In the genomic region with DNA sequence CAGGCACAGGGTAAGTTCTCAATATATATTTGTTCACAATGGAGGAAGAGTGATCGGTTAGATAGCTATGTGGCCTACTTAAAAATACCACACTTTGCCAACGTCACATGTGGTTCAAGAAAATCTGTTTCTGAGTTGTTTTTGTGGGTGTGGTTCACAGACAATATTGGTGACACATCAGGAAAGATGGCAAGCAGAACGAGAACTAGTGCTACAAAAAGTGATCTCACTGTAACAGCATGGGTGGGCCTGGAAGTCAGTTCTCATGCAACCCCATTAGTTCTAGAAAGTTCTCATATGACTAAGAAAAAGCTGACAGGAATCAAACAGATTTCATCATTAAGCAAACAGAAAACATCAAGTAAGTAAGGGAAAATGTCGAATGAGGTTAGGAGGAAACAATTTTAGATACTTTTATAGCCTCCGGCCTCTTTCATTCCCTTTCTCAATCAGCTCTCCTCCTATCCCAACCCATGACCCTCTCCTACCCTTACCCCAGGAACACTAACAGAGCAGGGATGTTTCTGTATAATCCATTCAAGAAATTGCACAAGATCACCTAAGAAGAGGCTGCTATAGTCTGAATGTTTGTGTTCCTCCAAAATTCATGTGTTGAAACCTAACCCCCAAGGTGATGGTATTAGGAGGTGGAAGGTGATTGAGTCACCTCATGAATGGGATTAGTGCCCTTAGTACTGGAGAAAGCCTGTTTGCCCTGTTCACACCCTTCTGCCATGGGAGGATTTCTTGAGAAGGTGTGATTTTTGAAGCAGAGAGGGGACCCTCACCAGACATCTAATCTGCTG, we compare ENCODE assay signal across 9 cellular contexts.
DNase-seq lines count a peak whose midpoint lies in the region; ATAC-seq and TF ChIP-seq lines count a peak whose summit lies in the region.
"Had no signal": no experiment of that assay in that cellular context is flagged by ENCODE, and none has a peak within 500 bp of the region (broad histone marks: within the 10 kb centered on the region; RNA-seq: fewer than 3 reads in every experiment).

No MANE protein-coding gene starts in this region.

- TF ChIP-seq CTCF in fibroblast of mammary gland (conservative IDR thresholded peaks at IDR 0.05; ENCODE audit: control insufficient read depth, insufficient read depth, low read depth, low read length) (no peak), retinal pigment epithelial cell (conservative IDR thresholded peaks at IDR 0.05; ENCODE audit: low read depth, low read length) (no peak)

- peak; percentile 21; the same call in 2 of the 3 replicates for ATAC-seq in SK-N-SH treated with all-trans-retinoic acid at 6 μM for 48 hours
- ATAC-seq in HG03097 (IDR thresholded peaks at IDR 0.05; ENCODE audit: low FRiP score, unreplicated experiment) = no peak
- ATAC-seq in HG03342 (IDR thresholded peaks at IDR 0.05; ENCODE audit: unreplicated experiment) = no peak

- peak; percentile 82 for DNase-seq in GM03348 (ENCODE audit: low spot score)
- peak; percentile 100 for DNase-seq in fibroblast of mammary gland (ENCODE audit: low read depth)
- peak; percentile 73 for DNase-seq in retinal pigment epithelial cell (ENCODE audit: low read depth)
- DNase-seq in anterior cingulate cortex (lab: John Stamatoyannopoulos, UW) = no peak
- no peak for DNase-seq in activated CD8-positive, alpha-beta memory T cell treated with anti-CD3 and anti-CD28 coated beads for 24 hours
- DNase-seq: activated naive CD4-positive, alpha-beta T cell treated with anti-CD3 and anti-CD28 coated beads, Interleukin-2, amount 50 U/mL, for 16 hours had no signal

- H3K4me3 ChIP-seq in fibroblast of mammary gland (ENCODE audit: control insufficient read depth, low read depth, low read length) (no peak overlapping the region), retinal pigment epithelial cell (ENCODE audit: low read length) (no peak overlapping the region)

TF ChIP-seq in SK-N-SH treated with all-trans-retinoic acid at 6 μM for 48 hours, 23 proteins besides CTCF, POLR2A, EP300 and RAD21:
- TF ChIP-seq ZFP3 (CRISPR knock-in tag; IDR thresholded peaks at IDR 0.05) (no peak), ZC3H10 (CRISPR knock-in tag; IDR thresholded peaks at IDR 0.05) (no peak), ZFP30 (CRISPR knock-in tag; IDR thresholded peaks at IDR 0.05) (no peak), RARB (CRISPR knock-in tag; IDR thresholded peaks at IDR 0.05) (no peak), TCF4 (CRISPR knock-in tag; IDR thresholded peaks at IDR 0.05; ENCODE audit: borderline replicate concordance) (no peak), BACH2 (CRISPR knock-in tag; IDR thresholded peaks at IDR 0.05; ENCODE audit: borderline replicate concordance) (no peak), ARNTL (CRISPR knock-in tag; IDR thresholded peaks at IDR 0.05; ENCODE audit: borderline replicate concordance, low read depth) (no peak), ZNF8 (CRISPR knock-in tag; IDR thresholded peaks at IDR 0.05) (no peak), CSDC2 (CRISPR knock-in tag; IDR thresholded peaks at IDR 0.05) (no peak), OSR1 (CRISPR knock-in tag; IDR thresholded peaks at IDR 0.05) (no peak), TOX (CRISPR knock-in tag; IDR thresholded peaks at IDR 0.05; ENCODE audit: borderline replicate concordance) (no peak), ZNF70 (CRISPR knock-in tag; IDR thresholded peaks at IDR 0.05) (no peak), SNAI2 (CRISPR knock-in tag; IDR thresholded peaks at IDR 0.05) (no peak)
- TF ChIP-seq, protein P1, sequence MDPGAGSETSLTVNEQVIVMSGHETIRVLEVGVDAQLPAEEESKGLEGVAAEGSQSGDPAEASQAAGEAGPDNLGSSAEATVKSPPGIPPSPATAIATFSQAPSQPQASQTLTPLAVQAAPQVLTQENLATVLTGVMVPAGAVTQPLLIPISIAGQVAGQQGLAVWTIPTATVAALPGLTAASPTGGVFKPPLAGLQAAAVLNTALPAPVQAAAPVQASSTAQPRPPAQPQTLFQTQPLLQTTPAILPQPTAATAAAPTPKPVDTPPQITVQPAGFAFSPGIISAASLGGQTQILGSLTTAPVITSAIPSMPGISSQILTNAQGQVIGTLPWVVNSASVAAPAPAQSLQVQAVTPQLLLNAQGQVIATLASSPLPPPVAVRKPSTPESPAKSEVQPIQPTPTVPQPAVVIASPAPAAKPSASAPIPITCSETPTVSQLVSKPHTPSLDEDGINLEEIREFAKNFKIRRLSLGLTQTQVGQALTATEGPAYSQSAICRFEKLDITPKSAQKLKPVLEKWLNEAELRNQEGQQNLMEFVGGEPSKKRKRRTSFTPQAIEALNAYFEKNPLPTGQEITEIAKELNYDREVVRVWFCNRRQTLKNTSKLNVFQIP (CRISPR knock-in tag; IDR thresholded peaks at IDR 0.05; ENCODE audit: borderline replicate concordance, low read depth) = no peak

Comparison
In these comparisons a context has a peak if more than half of its experiments do, and no peak if none do; other contexts are left out.
1. DNase-seq: peak in GM03348 (single experiment), fibroblast of mammary gland (single experiment) and retinal pigment epithelial cell (single experiment); none in anterior cingulate cortex (0 of 58) and activated CD8-positive, alpha-beta memory T cell treated with anti-CD3 and anti-CD28 coated beads for 24 hours (single experiment).